ENCODE assay signal across 1 cellular context in the genomic region with DNA sequence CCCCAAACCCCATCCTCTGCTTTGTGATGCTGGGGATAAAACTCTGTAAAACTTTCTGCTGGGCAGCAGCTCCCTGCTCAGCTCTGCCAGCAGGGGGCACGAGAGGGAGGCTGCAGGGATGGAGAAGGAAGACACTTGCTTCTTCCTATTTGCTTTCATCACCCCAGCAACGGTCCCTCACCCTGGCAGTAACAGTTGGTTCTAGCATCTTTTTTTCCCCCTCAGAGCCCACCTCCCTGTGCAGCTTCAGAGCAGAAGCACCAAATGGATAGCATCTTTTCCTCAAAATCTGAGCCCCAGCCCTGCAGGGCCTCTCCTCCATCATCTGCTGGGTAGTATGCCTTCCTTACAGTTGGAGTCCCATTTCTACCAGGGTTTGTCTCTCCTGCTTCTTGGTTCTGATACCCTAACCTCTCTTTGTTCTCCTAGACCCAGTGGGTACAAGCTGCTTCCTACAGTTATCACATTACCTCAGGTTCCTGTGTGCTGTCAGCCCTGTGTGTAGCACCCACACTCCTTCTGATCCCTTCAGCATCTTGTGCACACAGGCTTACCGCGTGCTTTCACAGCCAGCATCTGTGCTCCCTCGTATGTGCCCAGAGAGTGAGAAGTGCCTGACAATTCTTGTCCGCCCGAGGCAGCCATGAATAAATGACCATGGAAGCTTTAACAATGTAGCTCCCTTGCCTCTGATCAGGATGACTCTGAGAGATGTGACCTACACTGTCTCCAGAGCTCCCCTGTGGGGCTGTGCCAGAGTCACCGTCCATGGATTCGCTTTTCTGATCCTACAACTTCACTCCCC.
TF ChIP-seq lines count a peak whose summit lies in the region.

No MANE protein-coding gene starts in this region.

TF ChIP-seq in IMR-90, 13 proteins besides CTCF, POLR2A, EP300 and RAD21:
- TF ChIP-seq MXI1 (IDR thresholded peaks at IDR 0.05; ENCODE audit: borderline replicate concordance, low read depth, low read length) (no peak), SMC3 (IDR thresholded peaks at IDR 0.05; ENCODE audit: low read depth, low read length) (peak; percentile 99), CEBPB (IDR thresholded peaks at IDR 0.05; ENCODE audit: low read depth, low read length) (no peak)
